In the genomic region with DNA sequence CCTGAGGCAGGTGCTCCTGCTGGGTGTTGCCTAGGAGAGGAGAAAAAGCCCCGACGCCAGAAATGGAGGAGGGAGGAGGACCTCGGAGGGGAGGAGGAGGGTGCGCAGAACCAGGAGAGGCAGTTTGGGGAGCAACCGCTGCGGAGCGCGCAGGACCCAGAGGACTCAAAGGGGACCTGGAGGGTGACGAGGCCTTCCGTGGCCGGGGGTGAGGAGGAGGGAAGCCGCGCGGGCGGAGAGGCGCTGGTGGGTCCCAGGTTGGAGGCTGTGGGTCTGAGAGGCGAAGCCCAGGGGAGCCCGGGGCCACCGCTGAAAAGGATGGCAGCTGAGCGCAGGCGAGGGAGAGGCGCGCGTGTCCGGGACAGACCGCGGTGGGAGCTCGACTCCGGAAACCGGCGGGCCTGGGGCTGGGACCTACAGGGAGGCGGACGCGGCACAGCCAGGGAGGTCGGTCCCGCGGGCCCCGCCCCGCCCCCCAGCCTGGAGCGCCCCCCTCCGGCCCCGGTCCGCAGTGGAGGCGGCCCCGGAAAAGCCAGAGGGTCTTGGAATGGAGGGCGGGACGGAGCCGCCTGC, we compare ENCODE assay signal across 8 cellular contexts. TPM values are rescaled to one million over a fixed set of nuclear protein-coding genes. Genes with fewer than 3 reads are reported as not detected.
DNase-seq lines count a peak whose midpoint lies in the region; ATAC-seq and TF ChIP-seq lines count a peak whose summit lies in the region.

No MANE protein-coding gene starts in this region.

- H3K4me1 ChIP-seq in HCT116 (ENCODE audit: control insufficient read depth in 1 of 2, insufficient read depth in 2 of 2, low read length in 2 of 2) (peaks cover 27 to 59% of the 10 kb centered on the region in 2 experiments), suprapubic skin (peaks cover 42% of the 10 kb centered on the region)

- CTCF ChIA-PET in HCT116 (lab: Charles Lee), result interaction anchor here (1.2 to 1.8 kb wide), 4 partner anchors 15 to 52 kb away, joined by 3 to 5 read pairs (median 4); partner anchors contain the start of gene RNF223

- no peaks in the 10 kb centered on the region for H4K20me1 ChIP-seq in HCT116 (ENCODE audit: insufficient read depth)

- TF ChIP-seq POLR2A in HCT116 (IDR thresholded peaks at IDR 0.05; ENCODE audit: borderline replicate concordance, extremely low read depth, insufficient read depth, insufficient read length) (no peak), suprapubic skin (IDR thresholded peaks at IDR 0.05) (no peak)

- WGBS in suprapubic skin, result 3% methylated on average over 17 of the region's 48 CpGs

- peaks cover 22% of the 10 kb centered on the region for H3K36me3 Mint-ChIP-seq in activated naive CD8-positive, alpha-beta T cell treated with anti-CD3 and anti-CD28 coated beads for 36 hours

- peak overlapping the region; percentile 45 for H2AFZ ChIP-seq in HCT116 (ENCODE audit: low read depth, low read length, poor library complexity, severe bottlenecking)

- RAD21 ChIA-PET in HCT116 (lab: Charles Lee; ENCODE audit: low non-redundant PET in 1 of 2, low total read pairs in 2 of 2, uncharacterized antibody in 2 of 2, unreplicated experiment in 2 of 2), result no interaction called here

- H3K79me2 ChIP-seq in HCT116 (ENCODE audit: insufficient read depth, low read length), result no peaks in the 10 kb centered on the region

- H3K27me3 ChIP-seq in HCT116 (ENCODE audit: insufficient read depth, low read length) (no peaks in the 10 kb centered on the region), suprapubic skin (peaks cover 76% of the 10 kb centered on the region)

- H3K4me3 ChIP-seq in HCT116 (replicated peaks in 1 of 2; ENCODE audit: low read depth in 1 of 2, low read length in 2 of 2) (peak overlapping the region; percentile 55 to 71), iPS-18c (ENCODE audit: insufficient read depth, low read depth, low read length) (peak overlapping the region; percentile 63), suprapubic skin (peak overlapping the region; percentile 57)

- POLR2A ChIA-PET in HCT116 (lab: Charles Lee), result interaction anchor here (1.1 to 1.2 kb wide), 4 partner anchors 38 to 52 kb away, joined by 3 to 4 read pairs (median 4); partner anchors contain the start of gene ISG15

- no peaks in the 10 kb centered on the region for H3K9me2 ChIP-seq in HCT116 (ENCODE audit: insufficient read depth)

- no TSS peak for BruUV-seq in HCT116 (replicated peaks; lab: Mats Ljungman, UMichigan)

- no peaks in the 10 kb centered on the region for H3K9me3 ChIP-seq in HCT116 (ENCODE audit: control insufficient read depth in 1 of 2, insufficient read depth in 1 of 2, low read depth in 1 of 2, low read length in 2 of 2)
- no peaks in the 10 kb centered on the region for H3K9me3 ChIP-seq in iPS-18c (ENCODE audit: control insufficient read depth, insufficient read depth, low read length)
- no peaks in the 10 kb centered on the region for H3K9me3 ChIP-seq in suprapubic skin

- H3K4me1 Mint-ChIP-seq in activated naive CD8-positive, alpha-beta T cell treated with anti-CD3 and anti-CD28 coated beads for 36 hours, result peaks cover 34% of the 10 kb centered on the region

- no peak for TF ChIP-seq RAD21 in HCT116 (IDR thresholded peaks at IDR 0.05; ENCODE audit: low read depth)

- TF ChIP-seq CTCF in HCT116 (IDR thresholded peaks at IDR 0.05 in 2 of 3, conservative IDR thresholded peaks at IDR 0.05 in 1 of 3; ENCODE audit: borderline replicate concordance in 1 of 3, insufficient read depth in 1 of 3, low read depth in 2 of 3, low read length in 2 of 3) (peak in 2 of 3 experiments; percentile 47 to 54; a peak in 3 of 6 replicates), suprapubic skin (IDR thresholded peaks at IDR 0.05) (no peak)

- peak; percentile 57 for ATAC-seq in HCT116

- DNase-seq in SHP77 (lab: John Stamatoyannopoulos, UW) (peak; percentile 29 to 33), SHP77 treated with DMSO at 0.1 percent for 48 hours (lab: John Stamatoyannopoulos, UW) (no peak), HCT116 (ENCODE audit: low read depth, low spot score) (no peak), NCI-H1105 (lab: John Stamatoyannopoulos, UW) (peak; percentile 30), suprapubic skin (ENCODE audit: low spot score in 2 of 2) (no peak), epidermal melanocyte (ENCODE audit: insufficient read length, low spot score) (no peak)
- DNase-seq in activated naive CD8-positive, alpha-beta T cell treated with anti-CD3 and anti-CD28 coated beads for 36 hours, result no peak

- peak overlapping the region; percentile 98 for H3K4me2 ChIP-seq in HCT116 (ENCODE audit: low read length)

- H3K27ac ChIP-seq in HCT116 (ENCODE audit: low read depth, low read length) (peak overlapping the region; percentile 69; the same call in 1 of the 2 replicates), suprapubic skin (no peak overlapping the region)

- peak overlapping the region; percentile 64 for H3K9ac ChIP-seq in HCT116 (ENCODE audit: low read length)

- intact Hi-C loops in HCT116 (cut with micrococcal nuclease), result no loop called here

- no peak for TF ChIP-seq EP300 in suprapubic skin (IDR thresholded peaks at IDR 0.05)

- peak overlapping the region; percentile 36 for H3K27ac Mint-ChIP-seq in activated naive CD8-positive, alpha-beta T cell treated with anti-CD3 and anti-CD28 coated beads for 36 hours

- peaks cover 4 to 8% of the 10 kb centered on the region in 2 experiments; a peak in 3 of 4 replicates for H3K36me3 ChIP-seq in HCT116 (ENCODE audit: control insufficient read depth in 1 of 2, insufficient read depth in 2 of 2, low read length in 2 of 2)
- peaks cover 14% of the 10 kb centered on the region for H3K36me3 ChIP-seq in suprapubic skin

- H3K27me3 Mint-ChIP-seq in activated naive CD8-positive, alpha-beta T cell treated with anti-CD3 and anti-CD28 coated beads for 36 hours, result peaks cover 26% of the 10 kb centered on the region

- H3K4me3 Mint-ChIP-seq in activated naive CD8-positive, alpha-beta T cell treated with anti-CD3 and anti-CD28 coated beads for 36 hours, result peak overlapping the region; percentile 77

- H3K9me3 Mint-ChIP-seq in activated naive CD8-positive, alpha-beta T cell treated with anti-CD3 and anti-CD28 coated beads for 36 hours, result no peaks in the 10 kb centered on the region

TF ChIP-seq in HCT116, 20 proteins besides CTCF, POLR2A, EP300 and RAD21 (continues in another document):
- TF ChIP-seq SIN3A (IDR thresholded peaks at IDR 0.05; ENCODE audit: low read depth) (no peak), EZH2 (IDR thresholded peaks at IDR 0.05) (no peak), FOSL1 (IDR thresholded peaks at IDR 0.05; ENCODE audit: low read depth) (no peak), TCF7L2 (IDR thresholded peaks at IDR 0.05; ENCODE audit: borderline replicate concordance, extremely low read depth, insufficient read depth, insufficient read length) (no peak), REST (IDR thresholded peaks at IDR 0.05; ENCODE audit: low read depth) (no peak), POLR2AphosphoS5 (IDR thresholded peaks at IDR 0.05; ENCODE audit: low read depth, low read length) (no peak), JUND (IDR thresholded peaks at IDR 0.05) (no peak), ELF1 (IDR thresholded peaks at IDR 0.05; ENCODE audit: borderline replicate concordance, low read depth) (no peak)
- TF ChIP-seq, protein P1, sequence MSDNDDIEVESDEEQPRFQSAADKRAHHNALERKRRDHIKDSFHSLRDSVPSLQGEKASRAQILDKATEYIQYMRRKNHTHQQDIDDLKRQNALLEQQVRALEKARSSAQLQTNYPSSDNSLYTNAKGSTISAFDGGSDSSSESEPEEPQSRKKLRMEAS (IDR thresholded peaks at IDR 0.05), result no peak

RNA-seq across cellular contexts. Expression of gene RNF223, which starts 15.1 kb away (rescaled TPM):
- total RNA-seq in HCT116 (2021; ENCODE audit: unreplicated experiment), result 6.3 TPM
- 8.6 and 8.7 TPM in 2 replicates for polyA plus RNA-seq in HCT116 (2012)
- not detected for total RNA-seq in activated naive CD8-positive, alpha-beta T cell treated with anti-CD3 and anti-CD28 coated beads for 36 hours
- 1 to 10 TPM; 1.8 to 4.9 (median 4.8) TPM for total RNA-seq in suprapubic skin

RNA-seq across cellular contexts. Expression of gene AGRN, which starts 39.1 kb away (rescaled TPM):
- 134 TPM for total RNA-seq in HCT116 (2021; ENCODE audit: unreplicated experiment)
- 71.3 and 82.2 TPM in 2 replicates for polyA plus RNA-seq in HCT116 (2012)
- total RNA-seq in activated naive CD8-positive, alpha-beta T cell treated with anti-CD3 and anti-CD28 coated beads for 36 hours, result 10 to 100 TPM; 30.4 to 30.5 TPM
- 10 to 100 TPM; 50.6 to 84.8 (median 71.1) TPM for total RNA-seq in suprapubic skin

RNA-seq across cellular contexts. Expression of gene ISG15, which starts 45.7 kb away (rescaled TPM):
- 140 TPM for total RNA-seq in HCT116 (2021; ENCODE audit: unreplicated experiment)
- polyA plus RNA-seq in HCT116 (2012), result 209 and 352 TPM in 2 replicates
- total RNA-seq in activated naive CD8-positive, alpha-beta T cell treated with anti-CD3 and anti-CD28 coated beads for 36 hours, result 10 to 100 TPM; 71.7 to 78.4 TPM
- 10 to 100 TPM in 1 of 4 donors, 1 to 10 TPM in 3; 5.4 to 10.1 (median 7.9) TPM for total RNA-seq in suprapubic skin

RNA-seq across cellular contexts. Expression of gene C1orf159, which starts 56.9 kb away (rescaled TPM):
- total RNA-seq in HCT116 (2021; ENCODE audit: unreplicated experiment), result 22.7 TPM
- polyA plus RNA-seq in HCT116 (2012), result 11.0 and 13.4 TPM in 2 replicates
- 10 to 100 TPM; 18.9 to 19.0 TPM for total RNA-seq in activated naive CD8-positive, alpha-beta T cell treated with anti-CD3 and anti-CD28 coated beads for 36 hours
- 10 to 100 TPM; 12.8 to 48.4 (median 19.7) TPM for total RNA-seq in suprapubic skin

RNA-seq across cellular contexts. Expression of gene HES4, which starts 59.1 kb away (rescaled TPM):
- total RNA-seq in HCT116 (2021; ENCODE audit: unreplicated experiment) (145 TPM), suprapubic skin (10 to 100 TPM; 12.7 to 34.8 (median 31.6) TPM)
- 88.1 and 110 TPM in 2 replicates for polyA plus RNA-seq in HCT116 (2012)
- 1 to 10 TPM in 1 of 2 experiments, under 1 TPM in 1; 0.93 to 1.1 TPM for total RNA-seq in activated naive CD8-positive, alpha-beta T cell treated with anti-CD3 and anti-CD28 coated beads for 36 hours

Comparison
In these comparisons a context has a peak if more than half of its experiments do, and no peak if none do; other contexts are left out.
1. DNase-seq: peak in SHP77 (2 of 2) and NCI-H1105 (single experiment); none in SHP77 treated with DMSO at 0.1 percent for 48 hours (single experiment), HCT116 (single experiment), activated naive CD8-positive, alpha-beta T cell treated with anti-CD3 and anti-CD28 coated beads for 36 hours (single experiment), suprapubic skin (0 of 2) and epidermal melanocyte (single experiment).
2. CTCF ChIP-seq: peak in HCT116 (2 of 3); none in suprapubic skin (0 of 2).
3. RNA of gene ISG15, which starts 45.7 kb away (total RNA-seq): 140 TPM in HCT116 (single experiment) and 71.7 to 78.4 TPM in activated naive CD8-positive, alpha-beta T cell treated with anti-CD3 and anti-CD28 coated beads for 36 hours; 5.4 to 10.1 TPM in suprapubic skin; every median in the first group is over 4 times any median in the second.
4. Peak in every context shown above with its lines, with median percentiles within 50 percentile points of each other: H3K4me3 ChIP-seq.